ENCODE assay signal across 21 cellular contexts in the genomic region with DNA sequence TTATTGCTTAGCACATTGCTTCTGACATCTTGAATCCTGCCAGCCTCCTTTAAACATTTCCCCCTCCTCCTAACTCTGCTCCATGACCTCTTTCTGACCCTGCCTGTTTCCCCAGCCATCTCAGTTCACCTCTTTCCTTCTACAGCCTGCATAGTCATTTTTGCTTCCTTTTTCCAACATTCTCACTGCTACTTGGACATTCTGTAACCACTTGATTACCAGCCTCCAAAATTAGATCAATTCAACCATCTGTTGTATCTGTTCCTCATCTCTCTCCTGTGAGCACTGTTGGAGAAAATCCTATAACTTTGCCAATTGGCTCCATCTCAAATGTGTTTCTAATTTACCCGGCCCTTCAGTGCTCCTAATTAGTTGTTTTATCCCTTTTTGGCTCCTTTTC. TPM values are rescaled to one million over a fixed set of nuclear protein-coding genes. Genes with fewer than 3 reads are reported as not detected.
DNase-seq lines count a peak whose midpoint lies in the region; ATAC-seq and TF ChIP-seq lines count a peak whose summit lies in the region.
"Had no signal": no experiment of that assay in that cellular context is flagged by ENCODE, and none has a peak within 500 bp of the region (broad histone marks: within the 10 kb centered on the region; RNA-seq: fewer than 3 reads in every experiment).

No MANE protein-coding gene starts in this region.

- no peaks in the 10 kb centered on the region for H3K27me3 ChIP-seq in HL-60 (ENCODE audit: insufficient read depth, poor library complexity, severe bottlenecking)
- H3K27me3 ChIP-seq: foreskin keratinocyte, transverse colon had no signal

- peak; percentile 55 to 69 for DNase-seq in HL-60 (ENCODE audit: low read depth in 1 of 2, low spot score in 1 of 2)
- peak; percentile 65 for DNase-seq in NCI-H2171 treated with DMSO at 0.1 percent for 48 hours (lab: John Stamatoyannopoulos, UW)
- peak; percentile 68 for DNase-seq in SKM-1 treated with dmso at 0.1 percent for 144 hours (lab: John Stamatoyannopoulos, UW; ENCODE audit: unreplicated experiment)
- no peak for DNase-seq in sciatic nerve (ENCODE audit: low spot score)
- DNase-seq in NCI-H510A (lab: John Stamatoyannopoulos, UW), result no peak
- no peak for DNase-seq in NCI-H146 (lab: John Stamatoyannopoulos, UW)
- DNase-seq: activated CD4-positive, alpha-beta T cell treated with anti-CD3 and anti-CD28 coated beads, Interleukin-2, amount 50 U/mL, for 48 hours; activated T-cell treated with anti-CD3 and anti-CD28 coated beads for 4 hours; amniotic stem cell; foreskin keratinocyte; H9; lower lobe of right lung; NCI-H1436; psoas muscle; stimulated activated CD4-positive, alpha-beta T cell treated with anti-CD3 and anti-CD28 coated beads, Interleukin-2, amount 100 ng/mL, for 48 hours; T-helper 1 cell; transverse colon had no signal

- TF ChIP-seq CTCF in HL-60 (IDR thresholded peaks at IDR 0.05; ENCODE audit: insufficient read depth, low read length), result no peak

- peak overlapping the region; percentile 65 for H3K27ac ChIP-seq in HL-60 (replicated peaks)
- H3K27ac ChIP-seq: epithelial cell of prostate, foreskin keratinocyte, lower lobe of right lung, psoas muscle, RWPE1, transverse colon had no signal

- intact Hi-C loops in sciatic nerve (cut with DNase I), result no loop called here

- no peak overlapping the region for H3K4me3 ChIP-seq in HL-60 (replicated peaks; ENCODE audit: insufficient read depth, low read length)
- H3K4me3 ChIP-seq: lower lobe of right lung, psoas muscle, transverse colon had no signal

- ATAC-seq in sciatic nerve (peak; percentile 30), GM19455 (IDR thresholded peaks at IDR 0.05; ENCODE audit: unreplicated experiment) (no peak)
- ATAC-seq: foreskin keratinocyte, psoas muscle, WTC11 had no signal

RNA-seq across cellular contexts. Expression of a gene that starts 27.5 kb away (rescaled TPM):
- 1.7 TPM for total RNA-seq in sciatic nerve
- total RNA-seq: foreskin keratinocyte, H9, WTC11 had no signal

Comparison
In these comparisons a context has a peak if more than half of its experiments do, and no peak if none do; other contexts are left out.
1. DNase-seq: peak in HL-60 (2 of 2), NCI-H2171 treated with DMSO at 0.1 percent for 48 hours (single experiment) and SKM-1 treated with dmso at 0.1 percent for 144 hours (single experiment); none in sciatic nerve (single experiment), NCI-H510A (single experiment) and NCI-H146 (single experiment).